Comparison of ENCODE assay signal across 23 cellular contexts in genomic region chr2:134230885-134231284, GRCh38. TPM values are rescaled to one million over a fixed set of nuclear protein-coding genes. Genes with fewer than 3 reads are reported as not detected.
DNase-seq lines count a peak whose midpoint lies in the region; ATAC-seq and TF ChIP-seq lines count a peak whose summit lies in the region.
"Had no signal": no experiment of that assay in that cellular context is flagged by ENCODE, and none has a peak within 500 bp of the region (broad histone marks: within the 10 kb centered on the region; RNA-seq: fewer than 3 reads in every experiment).

No MANE protein-coding gene starts in this region.

- no peak overlapping the region for H2BK15ac ChIP-seq in neuronal stem cell (ENCODE audit: low read length)

- no peaks in the 10 kb centered on the region for H3K79me1 ChIP-seq in neuronal stem cell (ENCODE audit: low read depth, low read length)

- peaks cover 21% of the 10 kb centered on the region for H3K9me3 Mint-ChIP-seq in stimulated activated naive CD8-positive, alpha-beta T cell treated with anti-CD3 and anti-CD28 coated beads, Interleukin-15, Interleukin-2, amounts not matched to agents 100 ng/mL and 50 ng/mL, for 24 hours
- peaks cover 2% of the 10 kb centered on the region for H3K9me3 Mint-ChIP-seq in activated B cell treated with CpG ODN at 0.5 μM for 24 hours
- H3K9me3 Mint-ChIP-seq in activated T-cell treated with anti-CD3 and anti-CD28 coated beads, Interleukin-2, amount 50 U/mL, for 4 hours = peaks cover 27% of the 10 kb centered on the region

- no peak for DNase-seq in stimulated activated naive CD8-positive, alpha-beta T cell treated with anti-CD3 and anti-CD28 coated beads, Interleukin-15, Interleukin-2, amounts not matched to agents 100 U/mL and 50 U/mL, for 24 hours
- DNase-seq in activated B cell treated with CpG ODN at 0.5 μM for 24 hours (no peak), right cardiac atrium (no peak), PC-3 (no peak), neuronal stem cell (ENCODE audit: low spot score) (no peak), colonic mucosa (no peak)
- DNase-seq in activated T-cell treated with anti-CD3 and anti-CD28 coated beads, Interleukin-2, amount 50 U/mL, for 4 hours = no peak
- DNase-seq: ACHN; activated CD4-positive, alpha-beta memory T cell treated with anti-CD3 and anti-CD28 coated beads for 36 hours; activated effector memory CD4-positive, alpha-beta T cell treated with anti-CD3 and anti-CD28 coated beads, Interleukin-2, amount 50 U/mL, for 16 hours; activated naive CD8-positive, alpha-beta T cell treated with anti-CD3 and anti-CD28 coated beads, Interleukin-2, amount 10 ng/mL, durations not matched to agents 7 days and 5 days; cerebellar nuclear complex; left lung; NCI-H1105 treated with DMSO at 0.1 percent for 48 hours; NCI-H2029 treated with DMSO at 0.1 percent for 48 hours; NCI-H774; T1000 had no signal

- H2BK120ac ChIP-seq in neuronal stem cell (ENCODE audit: low read depth, low read length) = no peak overlapping the region

- H3K4me1 ChIP-seq in right cardiac atrium (ENCODE audit: control insufficient read depth, insufficient read depth, low read length) (peaks cover 20% of the 10 kb centered on the region), PC-3 (ENCODE audit: insufficient read depth, low read length) (peaks cover 34% of the 10 kb centered on the region), neuronal stem cell (ENCODE audit: control insufficient read depth in 2 of 2, insufficient read depth in 1 of 2, low read depth in 1 of 2, low read length in 2 of 2) (peaks cover 0 to 1% of the 10 kb centered on the region in 2 donors), colonic mucosa (no peaks in the 10 kb centered on the region)

- peaks cover 84% of the 10 kb centered on the region for H3K4me1 Mint-ChIP-seq in stimulated activated naive CD8-positive, alpha-beta T cell treated with anti-CD3 and anti-CD28 coated beads, Interleukin-15, Interleukin-2, amounts not matched to agents 100 ng/mL and 50 ng/mL, for 24 hours (ENCODE audit: low read depth)
- peaks cover 93% of the 10 kb centered on the region for H3K4me1 Mint-ChIP-seq in activated B cell treated with CpG ODN at 0.5 μM for 24 hours
- H3K4me1 Mint-ChIP-seq in activated T-cell treated with anti-CD3 and anti-CD28 coated beads, Interleukin-2, amount 50 U/mL, for 4 hours (ENCODE audit: low read depth) = peaks cover 88% of the 10 kb centered on the region
- H3K4me1 Mint-ChIP-seq: neural crest cell had no signal

- no peak overlapping the region for H2BK12ac ChIP-seq in neuronal stem cell (ENCODE audit: low read length)

- H3K27ac Mint-ChIP-seq in stimulated activated naive CD8-positive, alpha-beta T cell treated with anti-CD3 and anti-CD28 coated beads, Interleukin-15, Interleukin-2, amounts not matched to agents 100 ng/mL and 50 ng/mL, for 24 hours = peak overlapping the region; percentile 21
- H3K27ac Mint-ChIP-seq in activated B cell treated with CpG ODN at 0.5 μM for 24 hours = peak overlapping the region; percentile 46
- H3K27ac Mint-ChIP-seq: mesothelial cell of epicardium had no signal

- peaks cover 8% of the 10 kb centered on the region for H3F3A ChIP-seq in PC-3 (ENCODE audit: low read length, unreplicated experiment)

- H3K9me2 ChIP-seq in PC-3 (replicated peaks; ENCODE audit: low read length) = no peaks in the 10 kb centered on the region

- H3K9me3 ChIP-seq in right cardiac atrium (ENCODE audit: control insufficient read depth, low read length) (no peaks in the 10 kb centered on the region), PC-3 (ENCODE audit: low read length) (no peaks in the 10 kb centered on the region), neuronal stem cell (replicated peaks in 1 of 2; ENCODE audit: control insufficient read depth in 2 of 2, insufficient read depth in 1 of 2, low read depth in 1 of 2, low read length in 2 of 2) (peaks cover 6 to 23% of the 10 kb centered on the region in 2 donors), colonic mucosa (no peaks in the 10 kb centered on the region)

- H3K18ac ChIP-seq in neuronal stem cell (ENCODE audit: low read length) = no peak overlapping the region

- H3K9ac ChIP-seq in PC-3 (ENCODE audit: low read length) (no peak overlapping the region), neuronal stem cell (ENCODE audit: low read depth, low read length, poor library complexity) (no peak overlapping the region), colonic mucosa (ENCODE audit: low read depth in 2 of 2, low read length in 2 of 2) (no peak overlapping the region)

- peaks cover 41% of the 10 kb centered on the region; the same call in 1 of the 2 replicates for H3K79me2 ChIP-seq in PC-3 (ENCODE audit: low read length)

- H3K27ac ChIP-seq in right cardiac atrium (ENCODE audit: low read length) (no peak overlapping the region), PC-3 (ENCODE audit: low read length) (no peak overlapping the region), neuronal stem cell (replicated peaks; ENCODE audit: low read length) (no peak overlapping the region), colonic mucosa (no peak overlapping the region)
- H3K27ac ChIP-seq: C4-2B, hepatocyte, left lung, suprapubic skin had no signal

- POLR2A ChIA-PET in activated B cell treated with CpG ODN at 0.5 μM for 24 hours (lab: Charles Lee) (interaction anchor here (3.3 kb wide), 1 partner anchor 13 kb away, joined by 19 read pairs; no protein-coding TSS in a partner anchor), PC-3 (lab: Charles Lee; ENCODE audit: unreplicated experiment) (no interaction called here)

- no peak overlapping the region for H3K23ac ChIP-seq in neuronal stem cell (ENCODE audit: low read depth, low read length, poor library complexity)

- peaks cover 26% of the 10 kb centered on the region for H3K36me3 Mint-ChIP-seq in stimulated activated naive CD8-positive, alpha-beta T cell treated with anti-CD3 and anti-CD28 coated beads, Interleukin-15, Interleukin-2, amounts not matched to agents 100 ng/mL and 50 ng/mL, for 24 hours (ENCODE audit: low read depth)
- H3K36me3 Mint-ChIP-seq in activated B cell treated with CpG ODN at 0.5 μM for 24 hours (ENCODE audit: low read depth) = peaks cover 5% of the 10 kb centered on the region
- H3K36me3 Mint-ChIP-seq in activated T-cell treated with anti-CD3 and anti-CD28 coated beads, Interleukin-2, amount 50 U/mL, for 4 hours (ENCODE audit: insufficient read depth) = peaks cover 10% of the 10 kb centered on the region

- H3K4me3 Mint-ChIP-seq in stimulated activated naive CD8-positive, alpha-beta T cell treated with anti-CD3 and anti-CD28 coated beads, Interleukin-15, Interleukin-2, amounts not matched to agents 100 ng/mL and 50 ng/mL, for 24 hours = no peak overlapping the region
- no peak overlapping the region for H3K4me3 Mint-ChIP-seq in activated B cell treated with CpG ODN at 0.5 μM for 24 hours
- no peak overlapping the region for H3K4me3 Mint-ChIP-seq in activated T-cell treated with anti-CD3 and anti-CD28 coated beads, Interleukin-2, amount 50 U/mL, for 4 hours
- H3K4me3 Mint-ChIP-seq: activated CD4-positive, alpha-beta memory T cell treated with anti-CD3 and anti-CD28 coated beads for 36 hours; mesothelial cell of epicardium; neural crest cell had no signal

- H4K8ac ChIP-seq in neuronal stem cell (ENCODE audit: low read depth, low read length) = no peak overlapping the region

- H3K14ac ChIP-seq in neuronal stem cell (ENCODE audit: low read length) = no peak overlapping the region

- no peaks in the 10 kb centered on the region; the same call in 1 of the 2 replicates for H4K20me1 ChIP-seq in PC-3 (ENCODE audit: low read length)

- no peak overlapping the region for H2BK5ac ChIP-seq in neuronal stem cell (ENCODE audit: low read length)

- no peak overlapping the region for H4K91ac ChIP-seq in neuronal stem cell (ENCODE audit: low read depth, low read length, poor library complexity)

- H3K27me3 ChIP-seq in right cardiac atrium (ENCODE audit: control insufficient read depth, insufficient read depth) (no peaks in the 10 kb centered on the region), PC-3 (ENCODE audit: low read length) (no peaks in the 10 kb centered on the region), neuronal stem cell (ENCODE audit: control insufficient read depth in 3 of 3, insufficient read depth in 3 of 3, low read depth in 1 of 3, low read length in 3 of 3) (no peaks in the 10 kb centered on the region), colonic mucosa (no peaks in the 10 kb centered on the region)
- H3K27me3 ChIP-seq: hepatocyte, left lung, suprapubic skin had no signal

- H2AK5ac ChIP-seq in neuronal stem cell (ENCODE audit: low read depth, low read length) = no peak overlapping the region

- no peaks in the 10 kb centered on the region for H3K27me3 Mint-ChIP-seq in stimulated activated naive CD8-positive, alpha-beta T cell treated with anti-CD3 and anti-CD28 coated beads, Interleukin-15, Interleukin-2, amounts not matched to agents 100 ng/mL and 50 ng/mL, for 24 hours
- no peaks in the 10 kb centered on the region for H3K27me3 Mint-ChIP-seq in activated B cell treated with CpG ODN at 0.5 μM for 24 hours
- H3K27me3 Mint-ChIP-seq in activated T-cell treated with anti-CD3 and anti-CD28 coated beads, Interleukin-2, amount 50 U/mL, for 4 hours (ENCODE audit: low read depth) = no peaks in the 10 kb centered on the region
- H3K27me3 Mint-ChIP-seq: activated CD4-positive, alpha-beta memory T cell treated with anti-CD3 and anti-CD28 coated beads for 36 hours; activated naive CD8-positive, alpha-beta T cell treated with anti-CD3 and anti-CD28 coated beads, Interleukin-2, amount 10 ng/mL, durations not matched to agents 7 days and 5 days had no signal

- no peak for ATAC-seq in stimulated activated naive CD8-positive, alpha-beta T cell treated with anti-CD3 and anti-CD28 coated beads, Interleukin-15, Interleukin-2, amounts not matched to agents 100 U/mL and 50 U/mL, for 24 hours
- ATAC-seq in activated B cell treated with CpG ODN at 0.5 μM for 24 hours (ENCODE audit: low read depth) (no peak), right cardiac atrium (peak; percentile 67 to 74), PC-3 (no peak)
- ATAC-seq in activated T-cell treated with anti-CD3 and anti-CD28 coated beads, Interleukin-2, amount 50 U/mL, for 4 hours = no peak
- ATAC-seq: left lung had no signal

- no peak overlapping the region for H3K4me3 ChIP-seq in right cardiac atrium (ENCODE audit: low read length)
- H3K4me3 ChIP-seq in PC-3 (ENCODE audit: low read length) = no peak overlapping the region
- H3K4me3 ChIP-seq in neuronal stem cell (ENCODE audit: low read length in 2 of 2) = no peak overlapping the region
- no peak overlapping the region for H3K4me3 ChIP-seq in colonic mucosa
- H3K4me3 ChIP-seq: hepatocyte, left lung, suprapubic skin had no signal

- H3K4me2 ChIP-seq in PC-3 (ENCODE audit: low read length) (no peak overlapping the region), neuronal stem cell (ENCODE audit: insufficient read depth, low read length, poor library complexity, severe bottlenecking) (no peak overlapping the region)
- H3K4me2 ChIP-seq: hepatocyte had no signal

- TF ChIP-seq CTCF in activated B cell treated with CpG ODN at 0.5 μM for 24 hours (IDR thresholded peaks at IDR 0.05) (no peak), PC-3 (conservative IDR thresholded peaks at IDR 0.05; ENCODE audit: low read depth, low read length) (no peak), colonic mucosa (IDR thresholded peaks at IDR 0.05) (no peak)

- no peak overlapping the region for H3K4ac ChIP-seq in neuronal stem cell (ENCODE audit: low read length)

- CTCF ChIA-PET in activated B cell treated with CpG ODN at 0.5 μM for 24 hours (lab: Charles Lee) (interaction anchor here (1.1 to 2.8 kb wide), 5 partner anchors 11 to 181 kb away, joined by 4 to 7 read pairs (median 5); no protein-coding TSS in a partner anchor), PC-3 (lab: Charles Lee) (no interaction called here)

- no TSS peak for BruUV-seq in PC-3 (replicated peaks; lab: Mats Ljungman, UMichigan)

- H3K36me3 ChIP-seq in PC-3 (ENCODE audit: low read depth, low read length) (peaks cover 4% of the 10 kb centered on the region; the same call in 1 of the 2 replicates), neuronal stem cell (replicated peaks in 1 of 2; ENCODE audit: control insufficient read depth in 2 of 2, insufficient read depth in 2 of 2, low read length in 2 of 2) (no peaks in the 10 kb centered on the region), colonic mucosa (no peaks in the 10 kb centered on the region)
- H3K36me3 ChIP-seq: left lung, suprapubic skin had no signal

- intact Hi-C loops in activated B cell treated with CpG ODN at 0.5 μM for 24 hours (cut with micrococcal nuclease) = loop anchor here (2.0 to 5.0 kb wide), 2 partner anchors 14 to 686 kb away; partner anchors contain the start of gene CCNT2
- intact Hi-C loops in right cardiac atrium (cut with DNase I) = loop anchor here in 1 of 4 donors (10.0 kb wide), 1 partner anchor 106 kb away; no protein-coding TSS in a partner anchor
- intact Hi-C loops in PC-3 (cut with micrococcal nuclease) = no loop called here
- intact Hi-C loops in colonic mucosa (cut with DNase I) = no loop called here

- H2AFZ ChIP-seq in PC-3 (ENCODE audit: low read length) = no peak overlapping the region
- no peak overlapping the region for H2AFZ ChIP-seq in neuronal stem cell (ENCODE audit: low read length)
- H2AFZ ChIP-seq: hepatocyte had no signal

RNA-seq across cellular contexts. Expression of gene MGAT5, which starts 23.0 kb away (rescaled TPM):
- total RNA-seq in activated B cell treated with CpG ODN at 0.5 μM for 24 hours (66.7 and 69.0 TPM in 2 replicates), right cardiac atrium (100 to 1,000 TPM; 112 to 156 (median 134) TPM), PC-3 (2014; rRNA removed) (32.7 and 33.8 TPM in 2 replicates), colonic mucosa (10 to 100 TPM; 61.7 to 63.2 TPM)
- 29.0 TPM for polyA plus RNA-seq in right cardiac atrium
- 10 to 100 TPM; 58.7 to 69.8 (median 68.4) TPM for total RNA-seq in activated T-cell treated with anti-CD3 and anti-CD28 coated beads, Interleukin-2, amount 50 U/mL, for 4 hours
- 15.1 TPM for polyA plus RNA-seq in neuronal stem cell (2013, experiment 1 of 2)
- polyA plus RNA-seq in neuronal stem cell (2013, experiment 2 of 2) = 14.4 TPM

Comparison
In these comparisons a context has a peak if more than half of its experiments do, and no peak if none do; other contexts are left out.
1. ATAC-seq: peak in right cardiac atrium (2 of 2); none in stimulated activated naive CD8-positive, alpha-beta T cell treated with anti-CD3 and anti-CD28 coated beads, Interleukin-15, Interleukin-2, amounts not matched to agents 100 U/mL and 50 U/mL, for 24 hours (single experiment), activated B cell treated with CpG ODN at 0.5 μM for 24 hours (single experiment), activated T-cell treated with anti-CD3 and anti-CD28 coated beads, Interleukin-2, amount 50 U/mL, for 4 hours (0 of 2) and PC-3 (single experiment).